29 cellular contexts compared by ENCODE assay signal in the genomic region with DNA sequence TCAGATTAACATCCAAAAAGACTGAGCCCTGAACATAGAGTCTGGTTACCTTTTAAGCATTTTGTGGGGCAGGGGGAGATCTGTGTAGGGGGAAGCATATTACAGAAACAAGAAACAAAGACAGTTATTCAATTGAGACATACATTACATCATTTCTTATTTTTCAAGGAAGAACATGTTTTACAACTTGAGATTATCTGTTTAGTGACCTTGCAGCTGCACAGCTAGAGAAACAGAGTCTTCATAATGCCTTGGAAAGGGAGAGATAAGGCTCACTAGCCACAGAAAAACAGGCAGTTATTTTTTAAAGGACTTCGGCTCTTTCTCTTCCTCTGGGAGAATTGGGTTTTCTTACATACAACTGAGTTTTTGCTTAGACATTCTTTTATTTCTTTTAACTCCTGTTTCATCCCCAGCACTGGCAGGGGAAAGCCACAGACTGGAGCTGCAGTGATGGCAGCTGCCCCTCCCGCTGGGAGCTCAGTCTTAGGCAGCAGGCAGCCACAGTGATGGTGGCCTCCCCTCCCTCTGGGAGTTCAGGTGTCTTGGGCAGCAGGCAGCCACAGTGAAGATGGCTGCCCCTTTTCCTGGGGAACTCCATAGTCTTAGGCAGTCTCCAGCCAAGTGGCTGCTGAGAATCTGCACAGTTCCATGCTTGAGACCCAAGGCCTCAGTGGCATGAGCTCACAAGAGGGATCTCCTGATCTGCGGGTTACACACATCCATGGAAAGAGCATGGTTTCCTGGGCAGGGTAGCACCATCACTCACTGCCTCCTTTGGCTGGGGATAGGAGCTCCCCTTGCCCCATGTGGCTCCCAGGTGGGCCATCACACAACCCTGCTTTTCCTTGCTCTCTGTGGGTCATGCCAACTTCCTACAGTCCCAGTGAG. TPM values are rescaled to one million over a fixed set of nuclear protein-coding genes. Genes with fewer than 3 reads are reported as not detected.
"Had no signal": no experiment of that assay in that cellular context is flagged by ENCODE, and none has a peak within 500 bp of the region (broad histone marks: within the 10 kb centered on the region; RNA-seq: fewer than 3 reads in every experiment).

No MANE protein-coding gene starts in this region.

- H3K4me3 Mint-ChIP-seq: naive thymus-derived CD4-positive, alpha-beta T cell; nephron progenitor cell; stimulated activated memory B cell treated with anti-CD40 and anti-IgM and Interleukin-4, amounts not matched to agents 10 μg/mL and 1 μg/mL and 100 μg/mL, for 72 hours had no signal

- H3K4me1 ChIP-seq: gastrocnemius medialis, left lung, prostate gland, right atrium auricular region, tibial nerve, upper lobe of right lung, uterus had no signal

- H3K27ac ChIP-seq: dorsolateral prefrontal cortex, epithelial cell of prostate, gastrocnemius medialis, left lung, prostate gland, right atrium auricular region, thoracic aorta, tibial nerve, upper lobe of right lung, uterus had no signal

- H3K27me3 ChIP-seq: dorsolateral prefrontal cortex, gastrocnemius medialis, left lung, right atrium auricular region, tibial nerve, upper lobe of right lung, uterus had no signal

- H3K4me1 Mint-ChIP-seq: naive thymus-derived CD4-positive, alpha-beta T cell; nephron progenitor cell; stimulated activated memory B cell treated with anti-CD40 and anti-IgM and Interleukin-4, amounts not matched to agents 10 μg/mL and 1 μg/mL and 100 μg/mL, for 72 hours had no signal

- H3K27ac Mint-ChIP-seq: naive thymus-derived CD4-positive, alpha-beta T cell; nephron progenitor cell; stimulated activated memory B cell treated with anti-CD40 and anti-IgM and Interleukin-4, amounts not matched to agents 10 μg/mL and 1 μg/mL and 100 μg/mL, for 72 hours had no signal

- H3K9me3 ChIP-seq: gastrocnemius medialis, prostate gland, right atrium auricular region, thoracic aorta, upper lobe of right lung, uterus had no signal

- H3K4me3 ChIP-seq: dorsolateral prefrontal cortex, gastrocnemius medialis, left lung, prostate gland, right atrium auricular region, thoracic aorta, tibial nerve, upper lobe of right lung, uterus had no signal

- DNase-seq: dorsolateral prefrontal cortex; effector CD4-positive, alpha-beta T cell; foreskin fibroblast; gastrocnemius medialis; head of caudate nucleus; left cardiac atrium; left lung; mesenchymal stem cell; midbrain; naive thymus-derived CD4-positive, alpha-beta T cell; nephron progenitor cell; nucleus accumbens; stimulated activated CD4-positive, alpha-beta T cell treated with anti-CD3 and anti-CD28 coated beads, Interleukin-4, amount 100 ng/mL, for 4 hours; stimulated activated naive CD8-positive, alpha-beta T cell treated with anti-CD3 and anti-CD28 coated beads, Interleukin-15, Interleukin-2, amounts not matched to agents 100 U/mL and 50 U/mL, for 24 hours; substantia nigra; upper lobe of right lung; uterus had no signal

- H3K36me3 Mint-ChIP-seq: naive thymus-derived CD4-positive, alpha-beta T cell; stimulated activated memory B cell treated with anti-CD40 and anti-IgM and Interleukin-4, amounts not matched to agents 10 μg/mL and 1 μg/mL and 100 μg/mL, for 72 hours had no signal

- H3K36me3 ChIP-seq: gastrocnemius medialis, left lung, prostate gland, right atrium auricular region, thoracic aorta, tibial nerve, upper lobe of right lung, uterus had no signal

RNA-seq across cellular contexts. Expression of gene TMPRSS11F, which starts 19.4 kb away (rescaled TPM):
- total RNA-seq: gastrocnemius medialis; glomerular endothelial cell; kidney epithelial cell; left cardiac atrium; left lung; lung microvascular endothelial cell; mucosa of gallbladder; naive thymus-derived CD4-positive, alpha-beta T cell; osteocyte; right atrium auricular region; sciatic nerve; tibial nerve; upper lobe of right lung; uterus had no signal
- polyA plus RNA-seq: naive thymus-derived CD4-positive, alpha-beta T cell had no signal
